7 cellular contexts compared by ENCODE assay signal in the genomic region with DNA sequence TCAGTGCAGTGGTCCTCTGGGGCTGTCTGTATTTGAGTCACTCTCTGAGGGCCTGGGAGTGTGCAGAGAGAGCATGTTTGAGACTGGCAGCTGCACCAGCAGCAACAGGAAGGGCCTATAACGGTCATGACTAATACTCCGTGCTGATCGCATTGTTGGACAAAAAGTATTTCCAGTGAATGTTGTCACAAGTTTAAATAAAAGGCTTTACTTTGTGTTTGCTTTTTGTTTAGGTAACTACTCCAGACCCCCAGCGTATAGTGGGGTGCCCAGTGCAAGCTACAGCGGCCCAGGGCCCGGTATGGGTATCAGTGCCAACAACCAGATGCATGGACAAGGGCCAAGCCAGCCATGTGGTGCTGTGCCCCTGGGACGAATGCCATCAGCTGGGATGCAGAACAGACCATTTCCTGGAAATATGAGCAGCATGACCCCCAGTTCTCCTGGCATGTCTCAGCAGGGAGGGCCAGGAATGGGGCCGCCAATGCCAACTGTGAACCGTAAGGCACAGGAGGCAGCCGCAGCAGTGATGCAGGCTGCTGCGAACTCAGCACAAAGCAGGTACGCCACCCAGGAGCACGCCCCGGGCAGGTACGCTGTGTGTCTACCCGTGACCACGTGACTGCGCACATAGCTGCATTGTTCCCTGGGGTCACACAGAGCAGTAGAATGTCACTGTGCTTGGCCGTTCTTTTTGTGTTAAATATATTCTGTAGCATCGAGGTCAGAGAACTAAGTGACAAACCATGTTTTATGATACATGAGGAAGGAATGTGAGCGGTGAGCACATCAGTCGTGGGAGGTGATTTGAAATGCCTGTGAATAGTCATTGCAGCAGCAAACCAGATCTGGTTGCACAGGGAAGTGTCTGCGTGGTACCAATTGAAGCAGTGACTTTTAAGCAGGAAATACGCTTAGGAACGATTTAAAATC.
DNase-seq lines count a peak whose midpoint lies in the region; ATAC-seq and TF ChIP-seq lines count a peak whose summit lies in the region.

No MANE protein-coding gene starts in this region.

- H3K36me3 Mint-ChIP-seq in activated T-cell treated with anti-CD3 and anti-CD28 coated beads, Interleukin-2, amount 50 U/mL, for 4 hours (ENCODE audit: insufficient read depth), result peaks cover 31% of the 10 kb centered on the region

- H3K27ac ChIP-seq in mammary epithelial cell (ENCODE audit: insufficient read depth, low read depth, low read length) (peak overlapping the region; percentile 75), layer of hippocampus (ENCODE audit: low read depth, low read length) (peak overlapping the region; percentile 49), tibial nerve (peak overlapping the region in 3 of 4 donors; percentile 29 to 89 (median 55))

- no peaks in the 10 kb centered on the region for H3K9me3 Mint-ChIP-seq in activated T-cell treated with anti-CD3 and anti-CD28 coated beads, Interleukin-2, amount 50 U/mL, for 4 hours

- dilution Hi-C loops in mammary epithelial cell (cut with HindIII; ENCODE audit: low sequenced_read_pairs), result no loop called here

- 2% methylated on average over 25 of the region's 25 CpGs for WGBS in mammary epithelial cell (ENCODE audit: low coverage, missing lambda C conversion rate)
- WGBS in tibial nerve, 2 donors, result 63 to 64% methylated on average over 20 to 22 of the region's 25 CpGs

- in situ Hi-C loops in mammary epithelial cell (cut with MboI; ENCODE audit: low sequenced_read_pairs in 2 of 2), result no loop called here

- H3K4me1 Mint-ChIP-seq in activated T-cell treated with anti-CD3 and anti-CD28 coated beads, Interleukin-2, amount 50 U/mL, for 4 hours (ENCODE audit: low read depth), result peaks cover 26% of the 10 kb centered on the region

- DNase-seq in NCI-H1694 treated with DMSO at 0.1 percent for 48 hours (lab: John Stamatoyannopoulos, UW) (peak; percentile 90), mammary epithelial cell (peak; percentile 88), tibial nerve (ENCODE audit: low spot score in 2 of 2) (peak in 1 of 2 donors; percentile 20)
- no peak for DNase-seq in activated T-cell treated with anti-CD3 and anti-CD28 coated beads, Interleukin-2, amount 50 U/mL, for 4 hours
- no peak for DNase-seq in activated CD4-positive, alpha-beta T cell treated with anti-CD3 and anti-CD28 coated beads for 4 hours

- no peaks in the 10 kb centered on the region for H4K20me1 ChIP-seq in mammary epithelial cell (ENCODE audit: insufficient read depth, low read length)

- peak overlapping the region; percentile 23 for H2AFZ ChIP-seq in mammary epithelial cell (ENCODE audit: low read depth, low read length)

- H3K27me3 Mint-ChIP-seq in activated T-cell treated with anti-CD3 and anti-CD28 coated beads, Interleukin-2, amount 50 U/mL, for 4 hours (ENCODE audit: low read depth), result no peaks in the 10 kb centered on the region

- peak overlapping the region; percentile 3 to 23 (median 14) for H3K4me3 ChIP-seq in mammary epithelial cell (replicated peaks in 1 of 3; ENCODE audit: insufficient read depth in 1 of 3, low read depth in 2 of 3, low read length in 3 of 3)
- H3K4me3 ChIP-seq in tibial nerve, result no peak overlapping the region

- TF ChIP-seq POLR2A in tibial nerve (IDR thresholded peaks at IDR 0.05), result no peak

- ATAC-seq in GM19023 (IDR thresholded peaks at IDR 0.05; ENCODE audit: unreplicated experiment), result no peak
- no peak for ATAC-seq in activated T-cell treated with anti-CD3 and anti-CD28 coated beads, Interleukin-2, amount 50 U/mL, for 4 hours

- no TSS peak for BruUV-seq in mammary epithelial cell (replicated peaks; lab: Mats Ljungman, UMichigan)

- peaks cover 40% of the 10 kb centered on the region for H3K4me1 ChIP-seq in mammary epithelial cell (ENCODE audit: insufficient read depth, low read length)
- H3K4me1 ChIP-seq in tibial nerve, result peaks cover 0 to 51% (median 15%) of the 10 kb centered on the region in 4 donors

- H3K9me3 ChIP-seq in mammary epithelial cell (replicated peaks; ENCODE audit: insufficient read depth, low read length) (no peaks in the 10 kb centered on the region), tibial nerve (no peaks in the 10 kb centered on the region)

- intact Hi-C loops in mammary epithelial cell (cut with micrococcal nuclease), result loop anchor here (1.0 kb wide), 1 partner anchor 40 kb away; no protein-coding TSS in a partner anchor

- H3K4me3 Mint-ChIP-seq in activated T-cell treated with anti-CD3 and anti-CD28 coated beads, Interleukin-2, amount 50 U/mL, for 4 hours, result no peak overlapping the region

- H3K79me2 ChIP-seq in mammary epithelial cell (ENCODE audit: insufficient read depth, low read length), result no peaks in the 10 kb centered on the region

- H3K27me3 ChIP-seq in mammary epithelial cell (ENCODE audit: insufficient read depth, low read length) (no peaks in the 10 kb centered on the region), layer of hippocampus (ENCODE audit: control insufficient read depth, insufficient read depth, low read length) (no peaks in the 10 kb centered on the region), tibial nerve (no peaks in the 10 kb centered on the region)

- H3K4me2 ChIP-seq in mammary epithelial cell (ENCODE audit: insufficient read depth, low read depth, low read length), result peak overlapping the region; percentile 78

- peaks cover 3% of the 10 kb centered on the region for H3K36me3 ChIP-seq in mammary epithelial cell (ENCODE audit: insufficient read depth, low read length)
- H3K36me3 ChIP-seq in tibial nerve, result peaks cover 0 to 14% (median 4%) of the 10 kb centered on the region in 3 donors

- no peak for TF ChIP-seq CTCF in mammary epithelial cell (conservative IDR thresholded peaks at IDR 0.05 in 1 of 2, IDR thresholded peaks at IDR 0.05 in 1 of 2; ENCODE audit: extremely low read depth in 1 of 2, insufficient read depth in 1 of 2, low read depth in 1 of 2, low read length in 2 of 2)
- no peak for TF ChIP-seq CTCF in tibial nerve (IDR thresholded peaks at IDR 0.05)

- CTCF ChIA-PET in mammary epithelial cell (lab: Charles Lee; ENCODE audit: low non-redundant PET), result no interaction called here

- H3K9ac ChIP-seq in mammary epithelial cell (ENCODE audit: insufficient read depth, low read length), result no peak overlapping the region

- TF ChIP-seq EP300 in tibial nerve (IDR thresholded peaks at IDR 0.05), result peak in 1 of 2 donors; percentile 58

Comparison
In these comparisons a context has a peak if more than half of its experiments do, and no peak if none do; other contexts are left out.
1. DNase-seq: peak in NCI-H1694 treated with DMSO at 0.1 percent for 48 hours (single experiment) and mammary epithelial cell (single experiment); none in activated T-cell treated with anti-CD3 and anti-CD28 coated beads, Interleukin-2, amount 50 U/mL, for 4 hours (single experiment) and activated CD4-positive, alpha-beta T cell treated with anti-CD3 and anti-CD28 coated beads for 4 hours (0 of 2).
2. H3K4me3 ChIP-seq: peak in mammary epithelial cell (3 of 3); none in tibial nerve (0 of 4).
3. Peak in every context shown above with its lines, with median percentiles within 50 percentile points of each other: H3K27ac ChIP-seq.